8 cellular contexts compared by ENCODE assay signal in genomic region chr1:201154389-201155165, GRCh38. TPM values are rescaled to one million over a fixed set of nuclear protein-coding genes. Genes with fewer than 3 reads are reported as not detected.
DNase-seq lines count a peak whose midpoint lies in the region; ATAC-seq, FAIRE-seq and TF ChIP-seq lines count a peak whose summit lies in the region.

Gene TMEM9 (minus strand): TSS chr1:201154474. CDS start chr1:201153923, 551 bp downstream.

- peak; percentile 90 for ATAC-seq in GM18870 (IDR thresholded peaks at IDR 0.05; ENCODE audit: unreplicated experiment)
- peak; percentile 97 for ATAC-seq in HG03159 (IDR thresholded peaks at IDR 0.05; ENCODE audit: unreplicated experiment)

- peak within 1 kb of the TSS; percentile 70 for H3K9ac ChIP-seq in iPS-18a (ENCODE audit: low read length)
- peak within 1 kb of the TSS; percentile 84 for H3K9ac ChIP-seq in skeletal muscle satellite cell (ENCODE audit: low read depth, low read length)

- peak; percentile 99 for DNase-seq in NCI-H2227 (lab: John Stamatoyannopoulos, UW; ENCODE audit: unreplicated experiment)
- peak; percentile 97 to 98 for DNase-seq in T47D (ENCODE audit: low read depth in 1 of 2, low spot score in 1 of 2)

- H3K36me3 ChIP-seq in iPS-18a (ENCODE audit: control insufficient read depth, low read depth, low read length), result peaks cover 31% of the 10 kb centered on the region
- H3K36me3 ChIP-seq in skeletal muscle satellite cell (ENCODE audit: insufficient read depth, low read length), result peaks cover 19% of the 10 kb centered on the region

- peak within 1 kb of the TSS; percentile 99 for H3K4me2 ChIP-seq in skeletal muscle satellite cell (ENCODE audit: low read length)

- TF ChIP-seq CTCF in VCaP (conservative IDR thresholded peaks at IDR 0.05), result no peak

- H3K27me3 ChIP-seq in iPS-18a (ENCODE audit: control insufficient read depth, insufficient read depth, low read length) (no peaks in the 10 kb centered on the region), skeletal muscle satellite cell (ENCODE audit: control insufficient read depth, insufficient read depth, low read length) (peaks cover 30% of the 10 kb centered on the region)

- FAIRE-seq in A204.1 (lab: Jason Lieb, UNC), result peak; percentile 3

- H3K27ac ChIP-seq in VCaP (peak within 1 kb of the TSS; percentile 75), iPS-18a (ENCODE audit: low read length) (peak within 1 kb of the TSS; percentile 0)

- H3K9me3 ChIP-seq in iPS-18a (ENCODE audit: control insufficient read depth, low read depth, low read length), result no peaks in the 10 kb centered on the region
- no peaks in the 10 kb centered on the region for H3K9me3 ChIP-seq in skeletal muscle satellite cell (replicated peaks; ENCODE audit: low read length)

- in situ Hi-C loops in T47D (cut with HindIII; ENCODE audit: low pct_unique_long_range_greater_than_20kb, low sequenced_read_pairs), result no loop called here

- H3K4me3 ChIP-seq in iPS-18a (ENCODE audit: low read length), result peak within 1 kb of the TSS; percentile 66
- peak within 1 kb of the TSS; percentile 84 for H3K4me3 ChIP-seq in skeletal muscle satellite cell (ENCODE audit: low read length)

- peaks cover 6% of the 10 kb centered on the region for H3K4me1 ChIP-seq in iPS-18a (ENCODE audit: control insufficient read depth, low read depth, low read length)
- H3K4me1 ChIP-seq in skeletal muscle satellite cell (ENCODE audit: control insufficient read depth, insufficient read depth, low read length), result peaks cover 10% of the 10 kb centered on the region

RNA-seq across cellular contexts. Expression of gene TMEM9, which starts in this region (rescaled TPM):
- total RNA-seq in skeletal muscle satellite cell (2012; rRNA removed), result 29.2 and 36.3 TPM in 2 replicates

Comparison
In these comparisons a context has a peak if more than half of its experiments do, and no peak if none do; other contexts are left out.
1. Peak in every context shown above with its lines: DNase-seq, ATAC-seq, H3K4me3 ChIP-seq and H3K27ac ChIP-seq.